Comparison of ENCODE assay signal across 8 cellular contexts in genomic region chr18:55588876-55589595, GRCh38. TPM values are rescaled to one million over a fixed set of nuclear protein-coding genes. Genes with fewer than 3 reads are reported as not detected.
DNase-seq lines count a peak whose midpoint lies in the region; FAIRE-seq and TF ChIP-seq lines count a peak whose summit lies in the region.

No MANE protein-coding gene starts in this region.

- no peak for TF ChIP-seq CTCF in uterus (IDR thresholded peaks at IDR 0.05)

- H3K9me3 ChIP-seq in uterus: no peaks in the 10 kb centered on the region

- H3K36me3 ChIP-seq in uterus: no peaks in the 10 kb centered on the region

- no peaks in the 10 kb centered on the region for H3K4me1 ChIP-seq in uterus

- intact Hi-C loops in uterus (cut with DNase I; ENCODE audit: low total_unique reads): loop anchor here (5.0 kb wide), 1 partner anchor 267 kb away; no protein-coding TSS in a partner anchor

- H3K27me3 ChIP-seq in uterus: no peaks in the 10 kb centered on the region

- FAIRE-seq in H54 (lab: Jason Lieb, UNC): no peak

- H3K27ac ChIP-seq in uterus: peak overlapping the region; percentile 88 to 99

- DNase-seq in GF-D8 (lab: John Stamatoyannopoulos, UW) (peak; percentile 47), NCI-H2171 (lab: John Stamatoyannopoulos, UW) (peak; percentile 35), cerebellar cortex (ENCODE audit: low spot score) (peak; percentile 47), medulla oblongata (ENCODE audit: extremely low spot score) (peak; percentile 58), uterus (no peak), AG08396 (ENCODE audit: low spot score) (no peak), SIG-M5 treated with dmso at 0.1 percent for 504 hours (lab: John Stamatoyannopoulos, UW; ENCODE audit: unreplicated experiment) (no peak), H54 (ENCODE audit: insufficient read length, low spot score) (no peak)

- peak overlapping the region; percentile 74 to 79 for H3K4me3 ChIP-seq in uterus

- no peak for TF ChIP-seq POLR2A in uterus (IDR thresholded peaks at IDR 0.05)
- TF ChIP-seq POLR2A in H54 (IDR thresholded peaks at IDR 0.05; ENCODE audit: low read depth, low read length): no peak

RNA-seq across cellular contexts. Expression of gene TCF4, which starts 1.0 kb away (rescaled TPM):
- total RNA-seq in uterus: 100 to 1,000 TPM; 123 to 514 (median 163) TPM

Comparison
In these comparisons a context has a peak if more than half of its experiments do, and no peak if none do; other contexts are left out.
1. DNase-seq: peak in GF-D8 (single experiment), NCI-H2171 (single experiment), cerebellar cortex (single experiment) and medulla oblongata (single experiment); none in uterus (0 of 2), AG08396 (single experiment), SIG-M5 treated with dmso at 0.1 percent for 504 hours (single experiment) and H54 (single experiment).